Comparison of ENCODE assay signal across 1 cellular context in genomic region chr15:71686221-71687050, GRCh38.
TF ChIP-seq lines count a peak whose summit lies in the region.

No MANE protein-coding gene starts in this region.

TF ChIP-seq in IMR-90, 13 proteins besides CTCF, POLR2A, EP300 and RAD21 (continued from another document):
- no peak for TF ChIP-seq CHD1 (IDR thresholded peaks at IDR 0.05; ENCODE audit: low read depth, low read length)
